ENCODE assay signal across 1 cellular context in genomic region chrX:130268500-130269170, GRCh38.
TF ChIP-seq lines count a peak whose summit lies in the region.

Gene ZNF280C, minus strand, starts transcription at chrX:130268899. Its CDS starts 8,450 bp downstream, at chrX:130260449.

TF ChIP-seq in K562, 482 proteins besides CTCF, POLR2A, EP300 and RAD21 (continued from another document and continues in another):
- TF ChIP-seq HMGXB4 (CRISPR knock-in tag; IDR thresholded peaks at IDR 0.05), result no peak
- TF ChIP-seq ZBED1 (IDR thresholded peaks at IDR 0.05), result no peak
- TF ChIP-seq GABPB1 (CRISPR knock-in tag; IDR thresholded peaks at IDR 0.05), result peak; percentile 74
- TF ChIP-seq PKNOX1 (IDR thresholded peaks at IDR 0.05), result peak; percentile 58
- TF ChIP-seq RBM25 (IDR thresholded peaks at IDR 0.05; ENCODE audit: low read depth, low read length, severe bottlenecking), result no peak
- peak; percentile 71; the same call in 1 of the 2 replicates for TF ChIP-seq KAT7 (CRISPR knock-in tag; IDR thresholded peaks at IDR 0.05; ENCODE audit: borderline replicate concordance)
- TF ChIP-seq HIVEP1 (CRISPR knock-in tag; IDR thresholded peaks at IDR 0.05), result no peak
- TF ChIP-seq HES1 (IDR thresholded peaks at IDR 0.05; ENCODE audit: low read depth), result no peak
- no peak for TF ChIP-seq ZFP91 (CRISPR knock-in tag; IDR thresholded peaks at IDR 0.05)
- TF ChIP-seq ARID3A (IDR thresholded peaks at IDR 0.05; ENCODE audit: borderline replicate concordance, low read depth, low read length), result no peak
- TF ChIP-seq RBM22 (IDR thresholded peaks at IDR 0.05; ENCODE audit: low read depth, low read length, poor library complexity, severe bottlenecking), result peak; percentile 77
- peak; percentile 41 for TF ChIP-seq HNRNPLL (IDR thresholded peaks at IDR 0.05; ENCODE audit: low read depth, low read length, poor library complexity, severe bottlenecking)
- no peak; the same call in 1 of the 2 replicates for TF ChIP-seq CHCHD3 (CRISPR knock-in tag; IDR thresholded peaks at IDR 0.05)
- TF ChIP-seq NFIC (IDR thresholded peaks at IDR 0.05), result peak; percentile 47
- no peak for TF ChIP-seq MTF1 (CRISPR knock-in tag; IDR thresholded peaks at IDR 0.05; ENCODE audit: borderline replicate concordance)
- TF ChIP-seq TCF7L2 (IDR thresholded peaks at IDR 0.05; ENCODE audit: low read depth, low read length), result peak; percentile 38; the same call in 1 of the 2 replicates
- TF ChIP-seq FOS (IDR thresholded peaks at IDR 0.05; ENCODE audit: extremely low read depth, insufficient read length), result no peak
- no peak for TF ChIP-seq TAL1 (IDR thresholded peaks at IDR 0.05)
- TF ChIP-seq BRF1 (IDR thresholded peaks at IDR 0.05; ENCODE audit: borderline replicate concordance, extremely low read depth, insufficient read length), result no peak
- no peak for TF ChIP-seq ZNF23 (CRISPR knock-in tag; IDR thresholded peaks at IDR 0.05)
- no peak for TF ChIP-seq ZNF347 (CRISPR knock-in tag; IDR thresholded peaks at IDR 0.05; ENCODE audit: low read depth)
- peak; percentile 86 for TF ChIP-seq DMBX1 (CRISPR knock-in tag; IDR thresholded peaks at IDR 0.05; ENCODE audit: borderline replicate concordance)
- no peak for TF ChIP-seq NFIX (CRISPR knock-in tag; IDR thresholded peaks at IDR 0.05; ENCODE audit: low read depth)
- TF ChIP-seq KLF1 (tag; IDR thresholded peaks at IDR 0.05), result 0 out of 2 replicates have a peak, but pooled peaks have one; percentile 16
- no peak for TF ChIP-seq ZBTB12 (CRISPR knock-in tag; IDR thresholded peaks at IDR 0.05)
- TF ChIP-seq ETV1 (tag; conservative IDR thresholded peaks at IDR 0.05; ENCODE audit: low read depth), result peak; percentile 66
- no peak for TF ChIP-seq HBP1 (CRISPR knock-in tag; IDR thresholded peaks at IDR 0.05)
- TF ChIP-seq SMARCB1 (IDR thresholded peaks at IDR 0.05; ENCODE audit: insufficient read length, low read depth), result no peak
- no peak for TF ChIP-seq TFAM (CRISPR knock-in tag; conservative IDR thresholded peaks at IDR 0.05)
- no peak for TF ChIP-seq HEY1 (CRISPR knock-in tag; IDR thresholded peaks at IDR 0.05; ENCODE audit: borderline replicate concordance)
- no peak for TF ChIP-seq ID3 (CRISPR knock-in tag; IDR thresholded peaks at IDR 0.05)
- TF ChIP-seq ID3 (tag; IDR thresholded peaks at IDR 0.05), result peak; percentile 72
- no peak for TF ChIP-seq ZNF146 (CRISPR knock-in tag; IDR thresholded peaks at IDR 0.05; ENCODE audit: unreplicated experiment)
- no peak for TF ChIP-seq THAP7 (CRISPR knock-in tag; IDR thresholded peaks at IDR 0.05)
- TF ChIP-seq PYGO2 (tag; IDR thresholded peaks at IDR 0.05), result no peak
- 0 out of 4 replicates have a peak, but pooled peaks of 1 of the 2 experiments have one; percentile 31 for TF ChIP-seq SRF (CRISPR knock-in tag; IDR thresholded peaks at IDR 0.05)
- TF ChIP-seq TAF9B (IDR thresholded peaks at IDR 0.05; ENCODE audit: partially characterized antibody), result peak; percentile 57
- TF ChIP-seq ZNF408 (CRISPR knock-in tag; IDR thresholded peaks at IDR 0.05; ENCODE audit: low read depth), result no peak
- TF ChIP-seq AFF4 (CRISPR knock-in tag; IDR thresholded peaks at IDR 0.05), result no peak; the same call in 1 of the 2 replicates
- TF ChIP-seq ZNF699 (CRISPR knock-in tag; IDR thresholded peaks at IDR 0.05; ENCODE audit: insufficient replicate concordance), result no peak
- peak; percentile 72; the same call in 1 of the 2 replicates for TF ChIP-seq KLF6 (CRISPR knock-in tag; IDR thresholded peaks at IDR 0.05; ENCODE audit: borderline replicate concordance)
- TF ChIP-seq BDP1 (IDR thresholded peaks at IDR 0.05; ENCODE audit: insufficient read depth, insufficient read length), result no peak
- TF ChIP-seq PURB (CRISPR knock-in tag; IDR thresholded peaks at IDR 0.05; ENCODE audit: low read depth), result no peak
- no peak for TF ChIP-seq ATF1 (CRISPR knock-in tag; IDR thresholded peaks at IDR 0.05)
- TF ChIP-seq ATF1 (tag; IDR thresholded peaks at IDR 0.05), result peak; percentile 72
- TF ChIP-seq SRSF7 (optimal IDR thresholded peaks at IDR 0.05; ENCODE audit: low read depth, low read length), result no peak
- no peak for TF ChIP-seq SIN3B (IDR thresholded peaks at IDR 0.05; ENCODE audit: low read depth)
